In the genomic region with DNA sequence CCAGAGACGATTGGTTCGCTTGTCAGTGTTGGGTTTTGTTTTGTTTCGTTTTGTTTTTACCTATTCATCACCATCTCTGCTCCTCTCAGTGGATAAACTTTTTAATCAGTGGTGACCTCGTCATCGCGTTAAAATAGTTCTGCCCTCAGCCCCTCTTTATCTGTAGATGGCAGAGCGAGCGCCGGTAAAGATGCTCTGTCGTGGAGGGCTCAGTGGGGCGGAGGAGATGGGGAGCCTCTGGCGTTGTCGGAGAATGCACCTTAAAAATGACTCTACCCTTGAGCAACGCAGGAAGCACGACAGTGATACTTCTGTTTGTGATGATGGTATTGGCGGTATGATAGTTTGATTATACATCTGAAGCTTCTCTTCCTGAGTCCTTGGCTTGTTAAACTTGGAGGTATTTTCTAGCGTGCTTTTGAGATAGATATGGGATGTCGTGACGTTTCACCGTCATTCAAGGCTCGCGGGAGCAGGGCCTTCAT, we compare ENCODE assay signal across 8 cellular contexts. TPM values are rescaled to one million over a fixed set of nuclear protein-coding genes. Genes with fewer than 3 reads are reported as not detected.
DNase-seq lines count a peak whose midpoint lies in the region; ATAC-seq and TF ChIP-seq lines count a peak whose summit lies in the region.

No MANE protein-coding gene starts in this region.

- intact Hi-C loops in thyroid gland (cut with DNase I): no loop called here

- H3K27ac Mint-ChIP-seq in activated T-cell treated with anti-CD3 and anti-CD28 coated beads, Interleukin-2, amount 50 U/mL, for 24 hours: peak overlapping the region; percentile 97
- peak overlapping the region; percentile 1 for H3K27ac Mint-ChIP-seq in neural progenitor cell

- no peaks in the 10 kb centered on the region for H3K9me3 ChIP-seq in fibroblast of lung (ENCODE audit: control insufficient read depth, insufficient read depth, low read depth, low read length)
- no peaks in the 10 kb centered on the region for H3K9me3 ChIP-seq in neural progenitor cell (ENCODE audit: low read depth)
- H3K9me3 ChIP-seq in thyroid gland: no peaks in the 10 kb centered on the region

- H3K4me3 ChIP-seq in fibroblast of lung (replicated peaks in 1 of 4; ENCODE audit: control extremely low read depth in 1 of 4, insufficient read depth in 1 of 4, low read depth in 3 of 4, low read length in 4 of 4) (peak overlapping the region; percentile 76 to 92 (median 86)), neural progenitor cell (peak overlapping the region; percentile 67), thyroid gland (replicated peaks in 1 of 3) (peak overlapping the region in 2 of 3 donors; percentile 41 to 83)

- peak; percentile 25 for ATAC-seq in HG02970 (IDR thresholded peaks at IDR 0.05; ENCODE audit: low FRiP score, unreplicated experiment)

- H3K36me3 Mint-ChIP-seq in activated T-cell treated with anti-CD3 and anti-CD28 coated beads, Interleukin-2, amount 50 U/mL, for 24 hours (ENCODE audit: low read depth): peaks cover 17% of the 10 kb centered on the region
- H3K36me3 Mint-ChIP-seq in neural progenitor cell: no peaks in the 10 kb centered on the region

- no peaks in the 10 kb centered on the region for H3K9me3 Mint-ChIP-seq in activated T-cell treated with anti-CD3 and anti-CD28 coated beads, Interleukin-2, amount 50 U/mL, for 24 hours
- H3K9me3 Mint-ChIP-seq in neural progenitor cell: no peaks in the 10 kb centered on the region

- 1% methylated on average over 22 of the region's 22 CpGs for WGBS in thyroid gland, 2 donors

- no peaks in the 10 kb centered on the region for H3K36me3 ChIP-seq in fibroblast of lung (ENCODE audit: control insufficient read depth, insufficient read depth, low read length)
- H3K36me3 ChIP-seq in neural progenitor cell: no peaks in the 10 kb centered on the region
- no peaks in the 10 kb centered on the region for H3K36me3 ChIP-seq in thyroid gland

- TF ChIP-seq POLR2A in thyroid gland (IDR thresholded peaks at IDR 0.05): no peak

- peak overlapping the region; percentile 96 for H3K27ac ChIP-seq in fibroblast of lung (ENCODE audit: insufficient read depth, low read length)
- no peak overlapping the region for H3K27ac ChIP-seq in neural progenitor cell
- H3K27ac ChIP-seq in thyroid gland: peak overlapping the region; percentile 41 to 96 (median 96)

- DNase-seq in NCI-H510A treated with DMSO at 0.1 percent for 48 hours (lab: John Stamatoyannopoulos, UW) (peak; percentile 9), NCI-H510A (lab: John Stamatoyannopoulos, UW) (no peak), NOMO-1 treated with DMSO at 0.1 percent for 48 hours (lab: John Stamatoyannopoulos, UW; ENCODE audit: unreplicated experiment) (peak; percentile 49), fibroblast of lung (ENCODE audit: low read depth in 2 of 2) (peak; percentile 29 to 44), neural progenitor cell (ENCODE audit: low spot score) (no peak), thyroid gland (peak; percentile 26 to 29)
- DNase-seq in activated T-cell treated with anti-CD3 and anti-CD28 coated beads, Interleukin-2, amount 50 U/mL, for 24 hours: no peak

- peak overlapping the region; percentile 97 for H3K9ac ChIP-seq in fibroblast of lung (ENCODE audit: insufficient read depth, low read length)
- peak overlapping the region; percentile 17 for H3K9ac ChIP-seq in neural progenitor cell

- no peaks in the 10 kb centered on the region for H3K27me3 Mint-ChIP-seq in activated T-cell treated with anti-CD3 and anti-CD28 coated beads, Interleukin-2, amount 50 U/mL, for 24 hours
- H3K27me3 Mint-ChIP-seq in neural progenitor cell (ENCODE audit: insufficient read depth, low read depth): peaks cover 4% of the 10 kb centered on the region

- no peaks in the 10 kb centered on the region for H3K4me1 ChIP-seq in fibroblast of lung (ENCODE audit: control insufficient read depth, extremely low read depth, insufficient read depth, low read length)
- H3K4me1 ChIP-seq in neural progenitor cell: peaks cover 8% of the 10 kb centered on the region
- H3K4me1 ChIP-seq in thyroid gland: peaks cover 17 to 19% of the 10 kb centered on the region in 2 donors

- H3K4me2 ChIP-seq in fibroblast of lung (ENCODE audit: extremely low read depth, insufficient read depth, low read length): peak overlapping the region; percentile 95
- H3K4me2 ChIP-seq in neural progenitor cell: peak overlapping the region; percentile 100

- H4K20me1 ChIP-seq in fibroblast of lung (ENCODE audit: control insufficient read depth, extremely low read depth, insufficient read depth, low read length) (peaks cover 8% of the 10 kb centered on the region), neural progenitor cell (ENCODE audit: low read depth) (peaks cover 11% of the 10 kb centered on the region)

- H3K27me3 ChIP-seq in fibroblast of lung (ENCODE audit: control insufficient read depth, insufficient read depth, low read length) (no peaks in the 10 kb centered on the region), neural progenitor cell (no peaks in the 10 kb centered on the region), thyroid gland (no peaks in the 10 kb centered on the region)

- peaks cover 10% of the 10 kb centered on the region for H3F3A ChIP-seq in neural progenitor cell (ENCODE audit: low read depth)

- H3K79me2 ChIP-seq in fibroblast of lung (ENCODE audit: control insufficient read depth, insufficient read depth, low read length) (peaks cover 48% of the 10 kb centered on the region), neural progenitor cell (ENCODE audit: low read depth) (peaks cover 46% of the 10 kb centered on the region)

- TF ChIP-seq CTCF in fibroblast of lung (conservative IDR thresholded peaks at IDR 0.05 in 1 of 2, IDR thresholded peaks at IDR 0.05 in 1 of 2; ENCODE audit: low read depth in 1 of 2, low read length in 2 of 2): no peak
- TF ChIP-seq CTCF in neural progenitor cell (IDR thresholded peaks at IDR 0.05): no peak
- no peak for TF ChIP-seq CTCF in thyroid gland (IDR thresholded peaks at IDR 0.05)

- H2AFZ ChIP-seq in fibroblast of lung (ENCODE audit: low read length) (peak overlapping the region; percentile 34), neural progenitor cell (replicated peaks) (peak overlapping the region; percentile 97)

- peaks cover 57% of the 10 kb centered on the region for H3K4me1 Mint-ChIP-seq in activated T-cell treated with anti-CD3 and anti-CD28 coated beads, Interleukin-2, amount 50 U/mL, for 24 hours (ENCODE audit: low read depth)
- peaks cover 24% of the 10 kb centered on the region for H3K4me1 Mint-ChIP-seq in neural progenitor cell

- H3K4me3 Mint-ChIP-seq in activated T-cell treated with anti-CD3 and anti-CD28 coated beads, Interleukin-2, amount 50 U/mL, for 24 hours: peak overlapping the region; percentile 91
- peak overlapping the region; percentile 99 for H3K4me3 Mint-ChIP-seq in neural progenitor cell

RNA-seq across cellular contexts. Expression of a gene that starts 0.6 kb away (rescaled TPM):
- total RNA-seq in fibroblast of lung: 43.9 and 46.9 TPM in 2 replicates
- polyA plus RNA-seq in fibroblast of lung: 32.7 and 38.6 TPM in 2 replicates
- polyA plus RNA-seq in fibroblast of lung (2012): 17.8 and 23.0 TPM in 2 replicates
- 6.1 and 7.5 TPM in 2 replicates for polyA minus RNA-seq in fibroblast of lung (ENCODE audit: low replicate concordance)
- 7.0 and 9.3 TPM in 2 replicates for total RNA-seq in neural progenitor cell (ENCODE audit: low replicate concordance)
- 10 to 100 TPM; 14.4 to 24.1 (median 20.0) TPM for total RNA-seq in thyroid gland

Comparison
In these comparisons a context has a peak if more than half of its experiments do, and no peak if none do; other contexts are left out.
1. DNase-seq: peak in NCI-H510A treated with DMSO at 0.1 percent for 48 hours (single experiment), NOMO-1 treated with DMSO at 0.1 percent for 48 hours (single experiment), fibroblast of lung (2 of 2) and thyroid gland (2 of 2); none in NCI-H510A (single experiment), activated T-cell treated with anti-CD3 and anti-CD28 coated beads, Interleukin-2, amount 50 U/mL, for 24 hours (single experiment) and neural progenitor cell (single experiment).
2. Peak in every context shown above with its lines, with median percentiles within 50 percentile points of each other: H3K4me3 ChIP-seq.